Comparison of ENCODE assay signal across 6 cellular contexts in the genomic region with DNA sequence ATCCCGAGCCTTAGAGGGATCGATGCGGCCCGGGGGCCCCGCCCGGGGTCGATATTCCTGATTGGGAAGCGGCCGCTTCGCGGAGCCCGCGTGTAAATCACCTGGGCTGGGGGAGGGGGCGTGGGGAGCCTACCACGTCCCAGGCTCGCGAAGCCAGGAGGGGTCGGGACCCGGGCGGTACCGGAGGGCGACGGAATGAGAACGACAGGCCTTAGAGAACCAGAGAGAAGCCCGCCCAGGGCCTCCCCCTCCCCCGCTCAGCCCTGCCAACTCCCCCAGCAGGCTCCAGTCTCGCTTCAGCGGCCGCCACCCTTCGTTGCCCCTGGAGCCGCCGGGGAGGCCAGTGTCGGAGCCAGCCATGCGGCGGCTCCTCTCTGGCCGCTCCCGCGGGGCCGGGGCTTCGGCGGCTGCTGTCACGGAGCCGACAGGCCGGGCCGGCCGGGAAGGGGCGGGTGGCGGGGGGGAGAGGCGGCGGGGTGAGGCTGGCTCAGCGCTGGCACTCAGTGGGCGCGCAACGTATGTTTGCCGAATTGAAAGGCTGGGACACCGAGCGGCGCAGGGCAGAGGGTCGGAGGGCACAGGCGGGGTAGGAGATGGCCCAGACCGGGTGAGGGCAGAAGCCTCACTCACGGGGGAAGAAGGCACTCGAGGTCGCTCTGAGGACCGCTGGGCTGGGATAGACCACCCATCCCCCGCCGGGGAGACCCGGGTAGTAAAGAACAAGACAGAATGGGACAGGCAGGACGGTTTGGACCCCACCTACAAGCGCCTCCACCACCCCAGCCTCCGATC. TPM values are rescaled to one million over a fixed set of nuclear protein-coding genes. Genes with fewer than 3 reads are reported as not detected.
A peak's percentile ranks its signal among the peaks of the same experiment; 100 is the strongest.
DNase-seq lines count a peak whose midpoint lies in the region; ATAC-seq and TF ChIP-seq lines count a peak whose summit lies in the region.

No MANE protein-coding gene starts in this region.

- no peak overlapping the region for H3K9ac ChIP-seq in parathyroid adenoma

- H3K4me3 ChIP-seq in parathyroid adenoma (ENCODE audit: low read depth, low read length): peak overlapping the region; percentile 50

- peak overlapping the region; percentile 95 for H3K27ac ChIP-seq in 22Rv1
- no peak overlapping the region for H3K27ac ChIP-seq in parathyroid adenoma

- no peaks in the 10 kb centered on the region for H3K27me3 ChIP-seq in parathyroid adenoma (ENCODE audit: control insufficient read depth, insufficient read depth, low read length)

- H3K9me3 Mint-ChIP-seq in HFFc6: no peaks in the 10 kb centered on the region

- H3K27me3 Mint-ChIP-seq in HFFc6 (ENCODE audit: insufficient read depth): peaks cover 30% of the 10 kb centered on the region

- H3K4me2 ChIP-seq in parathyroid adenoma (ENCODE audit: low read length): peak overlapping the region; percentile 73

- H3K4me1 ChIP-seq in parathyroid adenoma: peaks cover 28% of the 10 kb centered on the region

- H2AFZ ChIP-seq in parathyroid adenoma: peak overlapping the region; percentile 85

- H3K36me3 Mint-ChIP-seq in HFFc6 (ENCODE audit: low read depth): no peaks in the 10 kb centered on the region

- H3K9me3 ChIP-seq in parathyroid adenoma (ENCODE audit: control insufficient read depth, low read length): no peaks in the 10 kb centered on the region

- H3K79me2 ChIP-seq in parathyroid adenoma: no peaks in the 10 kb centered on the region

- H3K27ac Mint-ChIP-seq in HFFc6: no peak overlapping the region

- no peak for TF ChIP-seq CTCF in 22Rv1 (IDR thresholded peaks at IDR 0.05)
- TF ChIP-seq CTCF in HFFc6 (IDR thresholded peaks at IDR 0.05): no peak
- no peak for TF ChIP-seq CTCF in parathyroid adenoma (IDR thresholded peaks at IDR 0.05)

- DNase-seq in HFFc6: no peak
- peak; percentile 15 for DNase-seq in cerebellum (ENCODE audit: low spot score)
- DNase-seq in HPDE6-E6E7 (ENCODE audit: extremely low spot score): no peak

- peaks cover 36% of the 10 kb centered on the region for H3K4me1 Mint-ChIP-seq in HFFc6 (ENCODE audit: low read depth)

- H3K36me3 ChIP-seq in parathyroid adenoma (ENCODE audit: control insufficient read depth, insufficient read depth, low read length): no peaks in the 10 kb centered on the region

- ATAC-seq in HG02852 (IDR thresholded peaks at IDR 0.05; ENCODE audit: unreplicated experiment): no peak

- H3K4me3 Mint-ChIP-seq in HFFc6: peak overlapping the region; percentile 78

RNA-seq across cellular contexts. Expression of gene DNAJC22, which starts 1.4 kb away (rescaled TPM):
- total RNA-seq in HFFc6 (2021; fragmentation: NEBNext Ultra II Directional; extraction: Animal tissue kit (Norgen Biotek cat#: 25700)): 1 to 10 TPM in 4 of 6 experiments, under 1 TPM in 2; 0.38 to 4.1 (median 2.6) TPM
- total RNA-seq in cerebellum: 1.4 TPM

RNA-seq across cellular contexts. Expression of gene C1QL4, which starts 8.3 kb away (rescaled TPM):
- total RNA-seq in HFFc6 (2021; fragmentation: NEBNext Ultra II Directional; extraction: Animal tissue kit (Norgen Biotek cat#: 25700)): under 1 TPM in 5 of 6 experiments, not detected in 1; 0.14 to 0.48 (median 0.28) TPM
- 2.7 TPM for total RNA-seq in cerebellum

RNA-seq across cellular contexts. Expression of gene SPATS2, which starts 22.0 kb away (rescaled TPM):
- total RNA-seq in HFFc6 (2021; fragmentation: NEBNext Ultra II Directional; extraction: Animal tissue kit (Norgen Biotek cat#: 25700)): 10 to 100 TPM; 33.4 to 64.4 (median 50.9) TPM
- total RNA-seq in cerebellum: 59.9 TPM

RNA-seq across cellular contexts. Expression of gene TROAP, which starts 22.2 kb away (rescaled TPM):
- 10 to 100 TPM; 14.1 to 37.4 (median 34.5) TPM for total RNA-seq in HFFc6 (2021; fragmentation: NEBNext Ultra II Directional; extraction: Animal tissue kit (Norgen Biotek cat#: 25700))
- total RNA-seq in cerebellum: 6.7 TPM

RNA-seq across cellular contexts. Expression of gene PRPH, which starts 50.3 kb away (rescaled TPM):
- total RNA-seq in HFFc6 (2021; fragmentation: NEBNext Ultra II Directional; extraction: Animal tissue kit (Norgen Biotek cat#: 25700)): not detected
- total RNA-seq in cerebellum: 3.1 TPM
